Comparison of ENCODE assay signal across 1 cellular context in the genomic region with DNA sequence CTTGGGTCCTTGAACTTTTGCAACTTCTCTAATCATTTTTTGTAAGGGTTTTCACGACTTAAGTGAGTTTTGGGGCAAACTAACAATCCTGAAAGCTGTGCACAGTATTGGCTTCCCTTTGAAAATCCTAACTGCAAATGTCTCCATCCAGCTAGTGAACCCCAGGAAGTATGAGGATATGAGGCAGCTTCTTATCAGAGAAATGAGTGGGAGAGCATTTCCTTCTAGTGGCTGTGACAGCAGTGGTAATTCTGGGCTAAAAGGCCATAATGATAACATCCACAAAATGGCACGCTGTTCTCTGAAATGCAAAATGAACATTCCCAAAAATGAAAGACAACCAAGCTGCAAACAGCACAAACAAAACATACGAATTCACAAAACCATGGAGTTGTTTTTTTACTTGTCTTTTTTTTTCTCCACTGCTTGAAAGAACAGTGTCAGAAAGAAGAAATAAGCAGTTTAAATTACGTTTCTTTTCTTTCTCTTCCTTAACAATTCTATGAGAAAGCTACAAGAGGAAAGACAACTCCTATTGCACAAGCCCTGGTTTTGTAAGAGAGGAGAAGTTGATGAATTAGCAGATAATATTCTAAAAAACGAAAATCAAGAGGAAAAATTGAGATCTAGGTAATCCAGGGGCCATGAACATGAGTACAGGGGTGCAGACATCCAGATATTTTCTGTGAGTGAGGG.
A peak's percentile ranks its signal among the peaks of the same experiment; 100 is the strongest.
TF ChIP-seq lines count a peak whose summit lies in the region.

No MANE protein-coding gene starts in this region.

TF ChIP-seq in K562, 482 proteins besides CTCF, POLR2A, EP300 and RAD21 (continued from another document and continues in another):
- TF ChIP-seq SLC30A9 (CRISPR knock-in tag; IDR thresholded peaks at IDR 0.05) (no peak), ZNF274 (IDR thresholded peaks at IDR 0.05; ENCODE audit: borderline replicate concordance, low read depth, low read length) (no peak), ZNF143 (CRISPR knock-in tag; IDR thresholded peaks at IDR 0.05) (no peak), ZNF24 (IDR thresholded peaks at IDR 0.05) (peak; percentile 63; the same call in 1 of the 2 replicates), TEAD4 (IDR thresholded peaks at IDR 0.05; ENCODE audit: low read length) (peak; percentile 32; the same call in 1 of the 2 replicates), TEAD4 (CRISPR knock-in tag; IDR thresholded peaks at IDR 0.05; ENCODE audit: borderline replicate concordance) (no peak), BRCA1 (IDR thresholded peaks at IDR 0.05) (no peak), BRCA1 (CRISPR knock-in tag; IDR thresholded peaks at IDR 0.05) (no peak), ZSCAN29 (IDR thresholded peaks at IDR 0.05) (no peak), ZKSCAN8 (CRISPR knock-in tag; IDR thresholded peaks at IDR 0.05) (no peak), EZH2 (IDR thresholded peaks at IDR 0.05; ENCODE audit: borderline replicate concordance, low read depth, low read length) (no peak), GABPA (tag; conservative IDR thresholded peaks at IDR 0.05; ENCODE audit: low read depth) (peak; percentile 48; the same call in 1 of the 2 replicates), MCM7 (IDR thresholded peaks at IDR 0.05) (no peak), TEAD1 (CRISPR knock-in tag; IDR thresholded peaks at IDR 0.05) (no peak), RB1 (IDR thresholded peaks at IDR 0.05; ENCODE audit: low read depth) (no peak), SMARCC2 (IDR thresholded peaks at IDR 0.05; ENCODE audit: low read depth) (no peak), SRSF3 (IDR thresholded peaks at IDR 0.05; ENCODE audit: insufficient read depth, low read length) (no peak), TFAM (CRISPR knock-in tag; conservative IDR thresholded peaks at IDR 0.05) (no peak), RNF2 (IDR thresholded peaks at IDR 0.05) (peak; percentile 65), CTBP1 (IDR thresholded peaks at IDR 0.05; ENCODE audit: borderline replicate concordance) (peak; percentile 46; the same call in 1 of the 2 replicates), LEF1 (IDR thresholded peaks at IDR 0.05) (peak; percentile 42; the same call in 1 of the 2 replicates), BACH1 (tag; IDR thresholded peaks at IDR 0.05) (no peak), CREM (IDR thresholded peaks at IDR 0.05; ENCODE audit: low read depth) (peak; percentile 27; the same call in 1 of the 2 replicates), CBFA2T3 (IDR thresholded peaks at IDR 0.05) (peak; percentile 41; the same call in 1 of the 2 replicates), PYGO2 (tag; IDR thresholded peaks at IDR 0.05) (no peak), SNRNP70 (optimal IDR thresholded peaks at IDR 0.05; ENCODE audit: low read depth, low read length) (no peak), ZKSCAN1 (IDR thresholded peaks at IDR 0.05; ENCODE audit: low read depth, low read length) (no peak), DPF2 (IDR thresholded peaks at IDR 0.05) (peak; percentile 52; the same call in 1 of the 2 replicates), MIER1 (IDR thresholded peaks at IDR 0.05; ENCODE audit: low read depth) (no peak), MCM5 (IDR thresholded peaks at IDR 0.05; ENCODE audit: low read depth) (no peak), SRSF9 (IDR thresholded peaks at IDR 0.05; ENCODE audit: borderline replicate concordance, low read depth, low read length) (no peak), ZNF699 (CRISPR knock-in tag; IDR thresholded peaks at IDR 0.05; ENCODE audit: insufficient replicate concordance) (no peak), KDM5B (IDR thresholded peaks at IDR 0.05; ENCODE audit: insufficient replicate concordance, low read depth, low read length) (no peak), SP1 (CRISPR knock-in tag; IDR thresholded peaks at IDR 0.05) (no peak), ETV1 (tag; conservative IDR thresholded peaks at IDR 0.05; ENCODE audit: low read depth) (peak; percentile 78), NCOA1 (IDR thresholded peaks at IDR 0.05; ENCODE audit: low read depth) (no peak), GATA2 (CRISPR knock-in tag; IDR thresholded peaks at IDR 0.05) (0 out of 2 replicates have a peak, but pooled peaks have one; percentile 22)
- TF ChIP-seq, protein P1, sequence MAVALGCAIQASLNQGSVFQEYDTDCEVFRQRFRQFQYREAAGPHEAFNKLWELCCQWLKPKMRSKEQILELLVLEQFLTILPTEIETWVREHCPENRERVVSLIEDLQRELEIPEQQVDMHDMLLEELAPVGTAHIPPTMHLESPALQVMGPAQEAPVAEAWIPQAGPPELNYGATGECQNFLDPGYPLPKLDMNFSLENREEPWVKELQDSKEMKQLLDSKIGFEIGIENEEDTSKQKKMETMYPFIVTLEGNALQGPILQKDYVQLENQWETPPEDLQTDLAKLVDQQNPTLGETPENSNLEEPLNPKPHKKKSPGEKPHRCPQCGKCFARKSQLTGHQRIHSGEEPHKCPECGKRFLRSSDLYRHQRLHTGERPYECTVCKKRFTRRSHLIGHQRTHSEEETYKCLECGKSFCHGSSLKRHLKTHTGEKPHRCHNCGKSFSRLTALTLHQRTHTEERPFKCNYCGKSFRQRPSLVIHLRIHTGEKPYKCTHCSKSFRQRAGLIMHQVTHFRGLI (CRISPR knock-in tag; IDR thresholded peaks at IDR 0.05) = no peak
- TF ChIP-seq, protein P2, sequence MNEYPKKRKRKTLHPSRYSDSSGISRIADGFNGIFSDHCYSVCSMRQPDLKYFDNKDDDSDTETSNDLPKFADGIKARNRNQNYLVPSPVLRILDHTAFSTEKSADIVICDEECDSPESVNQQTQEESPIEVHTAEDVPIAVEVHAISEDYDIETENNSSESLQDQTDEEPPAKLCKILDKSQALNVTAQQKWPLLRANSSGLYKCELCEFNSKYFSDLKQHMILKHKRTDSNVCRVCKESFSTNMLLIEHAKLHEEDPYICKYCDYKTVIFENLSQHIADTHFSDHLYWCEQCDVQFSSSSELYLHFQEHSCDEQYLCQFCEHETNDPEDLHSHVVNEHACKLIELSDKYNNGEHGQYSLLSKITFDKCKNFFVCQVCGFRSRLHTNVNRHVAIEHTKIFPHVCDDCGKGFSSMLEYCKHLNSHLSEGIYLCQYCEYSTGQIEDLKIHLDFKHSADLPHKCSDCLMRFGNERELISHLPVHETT (CRISPR knock-in tag; conservative IDR thresholded peaks at IDR 0.05 in 1 of 2, IDR thresholded peaks at IDR 0.05 in 1 of 2) = peak in 1 of 2 experiments; percentile 36; a peak in 1 of 4 replicates
- TF ChIP-seq, protein P3, sequence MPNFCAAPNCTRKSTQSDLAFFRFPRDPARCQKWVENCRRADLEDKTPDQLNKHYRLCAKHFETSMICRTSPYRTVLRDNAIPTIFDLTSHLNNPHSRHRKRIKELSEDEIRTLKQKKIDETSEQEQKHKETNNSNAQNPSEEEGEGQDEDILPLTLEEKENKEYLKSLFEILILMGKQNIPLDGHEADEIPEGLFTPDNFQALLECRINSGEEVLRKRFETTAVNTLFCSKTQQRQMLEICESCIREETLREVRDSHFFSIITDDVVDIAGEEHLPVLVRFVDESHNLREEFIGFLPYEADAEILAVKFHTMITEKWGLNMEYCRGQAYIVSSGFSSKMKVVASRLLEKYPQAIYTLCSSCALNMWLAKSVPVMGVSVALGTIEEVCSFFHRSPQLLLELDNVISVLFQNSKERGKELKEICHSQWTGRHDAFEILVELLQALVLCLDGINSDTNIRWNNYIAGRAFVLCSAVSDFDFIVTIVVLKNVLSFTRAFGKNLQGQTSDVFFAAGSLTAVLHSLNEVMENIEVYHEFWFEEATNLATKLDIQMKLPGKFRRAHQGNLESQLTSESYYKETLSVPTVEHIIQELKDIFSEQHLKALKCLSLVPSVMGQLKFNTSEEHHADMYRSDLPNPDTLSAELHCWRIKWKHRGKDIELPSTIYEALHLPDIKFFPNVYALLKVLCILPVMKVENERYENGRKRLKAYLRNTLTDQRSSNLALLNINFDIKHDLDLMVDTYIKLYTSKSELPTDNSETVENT (CRISPR knock-in tag; IDR thresholded peaks at IDR 0.05) = no peak
- TF ChIP-seq, protein P4, sequence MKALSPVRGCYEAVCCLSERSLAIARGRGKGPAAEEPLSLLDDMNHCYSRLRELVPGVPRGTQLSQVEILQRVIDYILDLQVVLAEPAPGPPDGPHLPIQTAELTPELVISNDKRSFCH (CRISPR knock-in tag; IDR thresholded peaks at IDR 0.05) = no peak
- TF ChIP-seq, protein P4 (tag; IDR thresholded peaks at IDR 0.05) = peak; percentile 62; the same call in 1 of the 2 replicates
- TF ChIP-seq, protein P5, sequence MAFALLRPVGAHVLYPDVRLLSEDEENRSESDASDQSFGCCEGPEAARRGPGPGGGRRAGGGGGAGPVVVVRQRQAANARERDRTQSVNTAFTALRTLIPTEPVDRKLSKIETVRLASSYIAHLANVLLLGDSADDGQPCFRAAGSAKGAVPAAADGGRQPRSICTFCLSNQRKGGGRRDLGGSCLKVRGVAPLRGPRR (CRISPR knock-in tag; IDR thresholded peaks at IDR 0.05) = no peak
- TF ChIP-seq, protein P6, sequence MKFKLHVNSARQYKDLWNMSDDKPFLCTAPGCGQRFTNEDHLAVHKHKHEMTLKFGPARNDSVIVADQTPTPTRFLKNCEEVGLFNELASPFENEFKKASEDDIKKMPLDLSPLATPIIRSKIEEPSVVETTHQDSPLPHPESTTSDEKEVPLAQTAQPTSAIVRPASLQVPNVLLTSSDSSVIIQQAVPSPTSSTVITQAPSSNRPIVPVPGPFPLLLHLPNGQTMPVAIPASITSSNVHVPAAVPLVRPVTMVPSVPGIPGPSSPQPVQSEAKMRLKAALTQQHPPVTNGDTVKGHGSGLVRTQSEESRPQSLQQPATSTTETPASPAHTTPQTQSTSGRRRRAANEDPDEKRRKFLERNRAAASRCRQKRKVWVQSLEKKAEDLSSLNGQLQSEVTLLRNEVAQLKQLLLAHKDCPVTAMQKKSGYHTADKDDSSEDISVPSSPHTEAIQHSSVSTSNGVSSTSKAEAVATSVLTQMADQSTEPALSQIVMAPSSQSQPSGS (CRISPR knock-in tag; IDR thresholded peaks at IDR 0.05) = no peak
- TF ChIP-seq, protein P7, sequence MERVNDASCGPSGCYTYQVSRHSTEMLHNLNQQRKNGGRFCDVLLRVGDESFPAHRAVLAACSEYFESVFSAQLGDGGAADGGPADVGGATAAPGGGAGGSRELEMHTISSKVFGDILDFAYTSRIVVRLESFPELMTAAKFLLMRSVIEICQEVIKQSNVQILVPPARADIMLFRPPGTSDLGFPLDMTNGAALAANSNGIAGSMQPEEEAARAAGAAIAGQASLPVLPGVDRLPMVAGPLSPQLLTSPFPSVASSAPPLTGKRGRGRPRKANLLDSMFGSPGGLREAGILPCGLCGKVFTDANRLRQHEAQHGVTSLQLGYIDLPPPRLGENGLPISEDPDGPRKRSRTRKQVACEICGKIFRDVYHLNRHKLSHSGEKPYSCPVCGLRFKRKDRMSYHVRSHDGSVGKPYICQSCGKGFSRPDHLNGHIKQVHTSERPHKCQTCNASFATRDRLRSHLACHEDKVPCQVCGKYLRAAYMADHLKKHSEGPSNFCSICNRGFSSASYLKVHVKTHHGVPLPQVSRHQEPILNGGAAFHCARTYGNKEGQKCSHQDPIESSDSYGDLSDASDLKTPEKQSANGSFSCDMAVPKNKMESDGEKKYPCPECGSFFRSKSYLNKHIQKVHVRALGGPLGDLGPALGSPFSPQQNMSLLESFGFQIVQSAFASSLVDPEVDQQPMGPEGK (CRISPR knock-in tag; IDR thresholded peaks at IDR 0.05; ENCODE audit: borderline replicate concordance) = 0 out of 2 replicates have a peak, but pooled peaks have one; percentile 28
- TF ChIP-seq, protein P8, sequence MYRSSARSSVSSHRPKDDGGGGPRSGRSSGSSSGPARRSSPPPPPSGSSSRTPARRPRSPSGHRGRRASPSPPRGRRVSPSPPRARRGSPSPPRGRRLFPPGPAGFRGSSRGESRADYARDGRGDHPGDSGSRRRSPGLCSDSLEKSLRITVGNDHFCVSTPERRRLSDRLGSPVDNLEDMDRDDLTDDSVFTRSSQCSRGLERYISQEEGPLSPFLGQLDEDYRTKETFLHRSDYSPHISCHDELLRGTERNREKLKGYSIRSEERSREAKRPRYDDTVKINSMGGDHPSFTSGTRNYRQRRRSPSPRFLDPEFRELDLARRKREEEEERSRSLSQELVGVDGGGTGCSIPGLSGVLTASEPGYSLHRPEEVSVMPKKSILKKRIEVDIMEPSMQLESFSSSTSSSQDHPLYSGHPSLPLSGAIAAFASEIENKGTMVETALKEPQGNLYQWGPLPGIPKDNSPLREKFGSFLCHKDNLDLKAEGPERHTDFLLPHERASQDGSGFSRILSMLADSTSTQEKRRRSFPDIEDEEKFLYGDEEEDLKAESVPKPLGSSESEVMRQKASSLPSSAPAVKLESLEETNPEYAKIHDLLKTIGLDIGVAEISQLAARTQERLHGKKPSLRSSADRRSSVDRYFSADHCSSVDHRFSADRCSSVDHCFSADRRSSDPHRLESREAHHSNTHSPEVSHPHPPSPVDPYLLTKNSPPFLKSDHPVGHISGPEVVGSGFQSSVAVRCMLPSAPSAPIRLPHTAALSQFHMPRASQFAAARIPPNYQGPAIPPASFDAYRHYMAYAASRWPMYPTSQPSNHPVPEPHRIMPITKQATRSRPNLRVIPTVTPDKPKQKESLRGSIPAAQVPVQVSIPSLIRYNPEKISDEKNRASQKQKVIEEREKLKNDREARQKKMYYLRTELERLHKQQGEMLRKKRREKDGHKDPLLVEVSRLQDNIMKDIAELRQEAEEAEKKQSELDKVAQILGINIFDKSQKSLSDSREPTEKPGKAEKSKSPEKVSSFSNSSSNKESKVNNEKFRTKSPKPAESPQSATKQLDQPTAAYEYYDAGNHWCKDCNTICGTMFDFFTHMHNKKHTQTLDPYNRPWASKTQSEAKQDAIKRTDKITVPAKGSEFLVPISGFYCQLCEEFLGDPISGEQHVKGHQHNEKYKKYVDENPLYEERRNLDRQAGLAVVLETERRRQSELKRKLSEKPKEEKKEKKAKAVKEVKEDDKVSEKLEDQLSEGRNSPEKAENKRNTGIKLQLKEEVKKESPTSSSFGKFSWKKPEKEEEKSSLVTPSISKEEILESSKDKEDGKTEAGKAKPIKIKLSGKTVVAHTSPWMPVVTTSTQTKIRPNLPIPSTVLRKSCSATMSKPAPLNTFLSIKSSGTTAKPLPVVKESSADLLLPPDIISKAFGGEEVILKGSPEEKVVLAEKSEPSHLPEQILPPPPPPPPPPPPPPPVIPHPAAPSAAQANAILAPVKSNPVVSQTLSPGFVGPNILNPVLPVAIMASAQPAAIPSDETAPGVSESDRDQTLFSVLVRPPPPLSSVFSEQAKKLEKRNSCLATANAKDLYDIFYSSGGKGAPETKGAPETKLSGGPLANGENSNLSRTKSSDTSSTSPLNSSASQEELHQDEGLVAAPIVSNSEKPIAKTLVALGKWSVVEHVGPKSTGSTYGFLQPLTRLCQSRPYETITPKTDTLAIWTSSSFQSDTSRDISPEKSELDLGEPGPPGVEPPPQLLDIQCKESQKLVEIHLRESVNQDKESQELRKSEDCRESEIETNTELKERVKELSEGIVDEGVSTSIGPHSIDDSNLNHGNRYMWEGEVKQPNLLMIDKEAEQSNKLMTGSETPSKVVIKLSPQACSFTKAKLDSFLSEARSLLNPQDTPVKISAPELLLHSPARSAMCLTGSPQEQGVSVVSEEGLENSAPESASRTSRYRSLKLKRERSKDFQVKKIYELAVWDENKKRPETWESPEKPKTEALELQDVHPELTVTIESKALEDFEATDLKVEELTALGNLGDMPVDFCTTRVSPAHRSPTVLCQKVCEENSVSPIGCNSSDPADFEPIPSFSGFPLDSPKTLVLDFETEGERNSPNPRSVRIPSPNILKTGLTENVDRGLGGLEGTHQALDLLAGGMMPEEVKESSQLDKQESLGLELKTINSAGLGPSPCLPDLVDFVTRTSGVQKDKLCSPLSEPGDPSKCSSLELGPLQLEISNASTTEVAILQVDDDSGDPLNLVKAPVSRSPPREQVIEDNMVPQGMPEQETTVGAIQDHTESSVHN (IDR thresholded peaks at IDR 0.05; ENCODE audit: borderline replicate concordance in 1 of 2, low read depth in 1 of 2) = no peak
